ENCODE assay signal across 1 cellular context in genomic region chr17:82518826-82519810, GRCh38.
TF ChIP-seq lines count a peak whose summit lies in the region.

FOXK2 (plus strand) TSS chr17:82519732; CDS start chr17:82519889, 157 bp downstream.

TF ChIP-seq in HepG2, 621 proteins besides CTCF, POLR2A, EP300 and RAD21 (continued from another document and continues in another):
- TF ChIP-seq AKNA (CRISPR knock-in tag; IDR thresholded peaks at IDR 0.05; ENCODE audit: borderline replicate concordance): 0 out of 2 replicates have a peak, but pooled peaks have one; percentile 24
- TF ChIP-seq, protein P1, sequence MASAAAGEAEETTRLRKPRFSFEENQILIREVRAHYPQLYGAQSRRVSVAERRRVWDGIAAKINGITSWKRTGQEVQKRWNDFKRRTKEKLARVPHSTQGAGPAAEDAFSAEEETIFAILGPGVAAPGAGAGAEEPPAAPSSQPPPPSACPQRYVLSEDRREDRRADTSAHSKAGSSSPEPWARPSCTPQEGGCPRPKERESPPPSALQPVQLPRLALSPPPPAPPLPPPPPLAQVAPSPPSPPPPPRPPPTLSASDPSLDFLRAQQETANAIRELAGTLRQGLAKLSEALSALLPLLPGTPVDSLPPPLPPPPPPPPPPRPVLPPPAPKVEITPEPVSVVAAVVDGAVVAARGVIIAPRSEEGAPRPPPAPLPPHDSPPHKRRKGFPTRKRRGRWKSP (CRISPR knock-in tag; IDR thresholded peaks at IDR 0.05): no peak
- no peak for TF ChIP-seq MZF1 (CRISPR knock-in tag; IDR thresholded peaks at IDR 0.05; ENCODE audit: borderline replicate concordance)
- TF ChIP-seq TAF15 (IDR thresholded peaks at IDR 0.05; ENCODE audit: low read depth, low read length, poor library complexity, severe bottlenecking): no peak
- no peak for TF ChIP-seq ZBTB20 (CRISPR knock-in tag; IDR thresholded peaks at IDR 0.05; ENCODE audit: borderline replicate concordance, low read depth)
- TF ChIP-seq ZNF737 (CRISPR knock-in tag; IDR thresholded peaks at IDR 0.05; ENCODE audit: borderline replicate concordance): no peak
- 0 out of 2 replicates have a peak, but pooled peaks have one; percentile 28 for TF ChIP-seq FOSL2 (CRISPR knock-in tag; IDR thresholded peaks at IDR 0.05)
- no peak for TF ChIP-seq LRRFIP1 (CRISPR knock-in tag; conservative IDR thresholded peaks at IDR 0.05)
- TF ChIP-seq ATF3 (CRISPR knock-in tag; IDR thresholded peaks at IDR 0.05): no peak
- no peak for TF ChIP-seq TBX3 (IDR thresholded peaks at IDR 0.05; ENCODE audit: borderline replicate concordance)
- peak; percentile 24; the same call in 1 of the 2 replicates for TF ChIP-seq NCOA2 (CRISPR knock-in tag; IDR thresholded peaks at IDR 0.05)
- TF ChIP-seq ZKSCAN1 (IDR thresholded peaks at IDR 0.05; ENCODE audit: low read length): no peak
- TF ChIP-seq, protein P2, sequence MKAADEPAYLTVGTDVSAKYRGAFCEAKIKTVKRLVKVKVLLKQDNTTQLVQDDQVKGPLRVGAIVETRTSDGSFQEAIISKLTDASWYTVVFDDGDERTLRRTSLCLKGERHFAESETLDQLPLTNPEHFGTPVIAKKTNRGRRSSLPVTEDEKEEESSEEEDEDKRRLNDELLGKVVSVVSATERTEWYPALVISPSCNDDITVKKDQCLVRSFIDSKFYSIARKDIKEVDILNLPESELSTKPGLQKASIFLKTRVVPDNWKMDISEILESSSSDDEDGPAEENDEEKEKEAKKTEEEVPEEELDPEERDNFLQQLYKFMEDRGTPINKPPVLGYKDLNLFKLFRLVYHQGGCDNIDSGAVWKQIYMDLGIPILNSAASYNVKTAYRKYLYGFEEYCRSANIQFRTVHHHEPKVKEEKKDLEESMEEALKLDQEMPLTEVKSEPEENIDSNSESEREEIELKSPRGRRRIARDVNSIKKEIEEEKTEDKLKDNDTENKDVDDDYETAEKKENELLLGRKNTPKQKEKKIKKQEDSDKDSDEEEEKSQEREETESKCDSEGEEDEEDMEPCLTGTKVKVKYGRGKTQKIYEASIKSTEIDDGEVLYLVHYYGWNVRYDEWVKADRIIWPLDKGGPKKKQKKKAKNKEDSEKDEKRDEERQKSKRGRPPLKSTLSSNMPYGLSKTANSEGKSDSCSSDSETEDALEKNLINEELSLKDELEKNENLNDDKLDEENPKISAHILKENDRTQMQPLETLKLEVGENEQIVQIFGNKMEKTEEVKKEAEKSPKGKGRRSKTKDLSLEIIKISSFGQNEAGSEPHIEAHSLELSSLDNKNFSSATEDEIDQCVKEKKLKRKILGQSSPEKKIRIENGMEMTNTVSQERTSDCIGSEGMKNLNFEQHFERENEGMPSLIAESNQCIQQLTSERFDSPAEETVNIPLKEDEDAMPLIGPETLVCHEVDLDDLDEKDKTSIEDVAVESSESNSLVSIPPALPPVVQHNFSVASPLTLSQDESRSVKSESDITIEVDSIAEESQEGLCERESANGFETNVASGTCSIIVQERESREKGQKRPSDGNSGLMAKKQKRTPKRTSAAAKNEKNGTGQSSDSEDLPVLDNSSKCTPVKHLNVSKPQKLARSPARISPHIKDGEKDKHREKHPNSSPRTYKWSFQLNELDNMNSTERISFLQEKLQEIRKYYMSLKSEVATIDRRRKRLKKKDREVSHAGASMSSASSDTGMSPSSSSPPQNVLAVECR (CRISPR knock-in tag; IDR thresholded peaks at IDR 0.05; ENCODE audit: borderline replicate concordance): peak; percentile 67; the same call in 1 of the 2 replicates
- peak; percentile 82; the same call in 1 of the 2 replicates for TF ChIP-seq NFKB2 (CRISPR knock-in tag; IDR thresholded peaks at IDR 0.05; ENCODE audit: borderline replicate concordance)
- TF ChIP-seq, protein P3, sequence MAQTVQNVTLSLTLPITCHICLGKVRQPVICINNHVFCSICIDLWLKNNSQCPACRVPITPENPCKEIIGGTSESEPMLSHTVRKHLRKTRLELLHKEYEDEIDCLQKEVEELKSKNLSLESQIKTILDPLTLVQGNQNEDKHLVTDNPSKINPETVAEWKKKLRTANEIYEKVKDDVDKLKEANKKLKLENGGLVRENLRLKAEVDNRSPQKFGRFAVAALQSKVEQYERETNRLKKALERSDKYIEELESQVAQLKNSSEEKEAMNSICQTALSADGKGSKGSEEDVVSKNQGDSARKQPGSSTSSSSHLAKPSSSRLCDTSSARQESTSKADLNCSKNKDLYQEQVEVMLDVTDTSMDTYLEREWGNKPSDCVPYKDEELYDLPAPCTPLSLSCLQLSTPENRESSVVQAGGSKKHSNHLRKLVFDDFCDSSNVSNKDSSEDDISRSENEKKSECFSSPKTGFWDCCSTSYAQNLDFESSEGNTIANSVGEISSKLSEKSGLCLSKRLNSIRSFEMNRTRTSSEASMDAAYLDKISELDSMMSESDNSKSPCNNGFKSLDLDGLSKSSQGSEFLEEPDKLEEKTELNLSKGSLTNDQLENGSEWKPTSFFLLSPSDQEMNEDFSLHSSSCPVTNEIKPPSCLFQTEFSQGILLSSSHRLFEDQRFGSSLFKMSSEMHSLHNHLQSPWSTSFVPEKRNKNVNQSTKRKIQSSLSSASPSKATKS (CRISPR knock-in tag; IDR thresholded peaks at IDR 0.05): no peak
- no peak for TF ChIP-seq MIER3 (CRISPR knock-in tag; IDR thresholded peaks at IDR 0.05; ENCODE audit: borderline replicate concordance)
- TF ChIP-seq ZNF30 (CRISPR knock-in tag; IDR thresholded peaks at IDR 0.05): no peak
- TF ChIP-seq HHEX (CRISPR knock-in tag; IDR thresholded peaks at IDR 0.05): no peak
- TF ChIP-seq STAG1 (CRISPR knock-in tag; IDR thresholded peaks at IDR 0.05): peak; percentile 12; the same call in 1 of the 2 replicates
- TF ChIP-seq DNMT3B (CRISPR knock-in tag; conservative IDR thresholded peaks at IDR 0.05): no peak
- TF ChIP-seq SIX1 (CRISPR knock-in tag; IDR thresholded peaks at IDR 0.05; ENCODE audit: borderline replicate concordance): 0 out of 2 replicates have a peak, but pooled peaks have one; percentile 36
- TF ChIP-seq ZNF234 (CRISPR knock-in tag; conservative IDR thresholded peaks at IDR 0.05): 0 out of 2 replicates have a peak, but pooled peaks have one; percentile 41
- TF ChIP-seq ZNF430 (CRISPR knock-in tag; IDR thresholded peaks at IDR 0.05): no peak
- 0 out of 2 replicates have a peak, but pooled peaks have one; percentile 19 for TF ChIP-seq HMG20A (CRISPR knock-in tag; IDR thresholded peaks at IDR 0.05; ENCODE audit: borderline replicate concordance)
- TF ChIP-seq SYNCRIP (IDR thresholded peaks at IDR 0.05; ENCODE audit: insufficient read depth, low read depth, low read length): no peak
- TF ChIP-seq MXD4 (CRISPR knock-in tag; IDR thresholded peaks at IDR 0.05): peak; percentile 86
- peak; percentile 71; the same call in 1 of the 2 replicates for TF ChIP-seq RFXAP (CRISPR knock-in tag; IDR thresholded peaks at IDR 0.05; ENCODE audit: borderline replicate concordance)
- TF ChIP-seq ZSCAN30 (CRISPR knock-in tag; IDR thresholded peaks at IDR 0.05): no peak
- TF ChIP-seq ZMYM3 (CRISPR knock-in tag; IDR thresholded peaks at IDR 0.05): peak; percentile 95
- TF ChIP-seq FLYWCH1 (CRISPR knock-in tag; IDR thresholded peaks at IDR 0.05): peak; percentile 20; the same call in 1 of the 2 replicates
- 0 out of 2 replicates have a peak, but pooled peaks have one; percentile 34 for TF ChIP-seq ETV5 (CRISPR knock-in tag; IDR thresholded peaks at IDR 0.05; ENCODE audit: borderline replicate concordance)
- TF ChIP-seq ZNF781 (CRISPR knock-in tag; IDR thresholded peaks at IDR 0.05; ENCODE audit: borderline replicate concordance, not compliant biosample characterization): no peak
- TF ChIP-seq, protein P4, sequence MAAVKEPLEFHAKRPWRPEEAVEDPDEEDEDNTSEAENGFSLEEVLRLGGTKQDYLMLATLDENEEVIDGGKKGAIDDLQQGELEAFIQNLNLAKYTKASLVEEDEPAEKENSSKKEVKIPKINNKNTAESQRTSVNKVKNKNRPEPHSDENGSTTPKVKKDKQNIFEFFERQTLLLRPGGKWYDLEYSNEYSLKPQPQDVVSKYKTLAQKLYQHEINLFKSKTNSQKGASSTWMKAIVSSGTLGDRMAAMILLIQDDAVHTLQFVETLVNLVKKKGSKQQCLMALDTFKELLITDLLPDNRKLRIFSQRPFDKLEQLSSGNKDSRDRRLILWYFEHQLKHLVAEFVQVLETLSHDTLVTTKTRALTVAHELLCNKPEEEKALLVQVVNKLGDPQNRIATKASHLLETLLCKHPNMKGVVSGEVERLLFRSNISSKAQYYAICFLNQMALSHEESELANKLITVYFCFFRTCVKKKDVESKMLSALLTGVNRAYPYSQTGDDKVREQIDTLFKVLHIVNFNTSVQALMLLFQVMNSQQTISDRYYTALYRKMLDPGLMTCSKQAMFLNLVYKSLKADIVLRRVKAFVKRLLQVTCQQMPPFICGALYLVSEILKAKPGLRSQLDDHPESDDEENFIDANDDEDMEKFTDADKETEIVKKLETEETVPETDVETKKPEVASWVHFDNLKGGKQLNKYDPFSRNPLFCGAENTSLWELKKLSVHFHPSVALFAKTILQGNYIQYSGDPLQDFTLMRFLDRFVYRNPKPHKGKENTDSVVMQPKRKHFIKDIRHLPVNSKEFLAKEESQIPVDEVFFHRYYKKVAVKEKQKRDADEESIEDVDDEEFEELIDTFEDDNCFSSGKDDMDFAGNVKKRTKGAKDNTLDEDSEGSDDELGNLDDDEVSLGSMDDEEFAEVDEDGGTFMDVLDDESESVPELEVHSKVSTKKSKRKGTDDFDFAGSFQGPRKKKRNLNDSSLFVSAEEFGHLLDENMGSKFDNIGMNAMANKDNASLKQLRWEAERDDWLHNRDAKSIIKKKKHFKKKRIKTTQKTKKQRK (IDR thresholded peaks at IDR 0.05; ENCODE audit: low read length): no peak
- TF ChIP-seq, protein P5, sequence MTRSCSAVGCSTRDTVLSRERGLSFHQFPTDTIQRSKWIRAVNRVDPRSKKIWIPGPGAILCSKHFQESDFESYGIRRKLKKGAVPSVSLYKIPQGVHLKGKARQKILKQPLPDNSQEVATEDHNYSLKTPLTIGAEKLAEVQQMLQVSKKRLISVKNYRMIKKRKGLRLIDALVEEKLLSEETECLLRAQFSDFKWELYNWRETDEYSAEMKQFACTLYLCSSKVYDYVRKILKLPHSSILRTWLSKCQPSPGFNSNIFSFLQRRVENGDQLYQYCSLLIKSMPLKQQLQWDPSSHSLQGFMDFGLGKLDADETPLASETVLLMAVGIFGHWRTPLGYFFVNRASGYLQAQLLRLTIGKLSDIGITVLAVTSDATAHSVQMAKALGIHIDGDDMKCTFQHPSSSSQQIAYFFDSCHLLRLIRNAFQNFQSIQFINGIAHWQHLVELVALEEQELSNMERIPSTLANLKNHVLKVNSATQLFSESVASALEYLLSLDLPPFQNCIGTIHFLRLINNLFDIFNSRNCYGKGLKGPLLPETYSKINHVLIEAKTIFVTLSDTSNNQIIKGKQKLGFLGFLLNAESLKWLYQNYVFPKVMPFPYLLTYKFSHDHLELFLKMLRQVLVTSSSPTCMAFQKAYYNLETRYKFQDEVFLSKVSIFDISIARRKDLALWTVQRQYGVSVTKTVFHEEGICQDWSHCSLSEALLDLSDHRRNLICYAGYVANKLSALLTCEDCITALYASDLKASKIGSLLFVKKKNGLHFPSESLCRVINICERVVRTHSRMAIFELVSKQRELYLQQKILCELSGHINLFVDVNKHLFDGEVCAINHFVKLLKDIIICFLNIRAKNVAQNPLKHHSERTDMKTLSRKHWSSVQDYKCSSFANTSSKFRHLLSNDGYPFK (CRISPR knock-in tag; IDR thresholded peaks at IDR 0.05; ENCODE audit: borderline replicate concordance): no peak
